In the genomic region with DNA sequence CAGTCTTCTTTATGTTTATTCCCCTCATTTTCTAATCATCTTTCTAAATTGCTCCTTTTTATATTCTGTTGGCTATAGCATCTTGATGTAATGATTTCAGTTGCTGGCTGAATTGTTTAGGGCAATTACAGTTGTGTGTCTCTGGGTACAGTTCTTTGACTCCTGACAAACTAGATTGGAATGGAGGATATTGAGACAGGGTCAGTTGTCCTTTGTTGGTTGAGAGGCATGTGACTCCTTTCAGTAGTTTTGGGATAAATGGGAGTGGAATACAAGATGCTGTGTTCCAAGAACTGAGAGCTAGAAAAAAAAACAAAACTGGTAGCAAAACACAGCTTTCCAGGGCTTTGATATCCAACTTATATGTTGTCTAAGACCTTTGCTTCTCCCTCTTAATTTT, we compare ENCODE assay signal across 9 cellular contexts.
A peak's percentile ranks its signal among the peaks of the same experiment; 100 is the strongest.
DNase-seq lines count a peak whose midpoint lies in the region; ATAC-seq and TF ChIP-seq lines count a peak whose summit lies in the region.
"Had no signal": no experiment of that assay in that cellular context is flagged by ENCODE, and none has a peak within 500 bp of the region (broad histone marks: within the 10 kb centered on the region; RNA-seq: fewer than 3 reads in every experiment).

No MANE protein-coding gene starts in this region.

- peaks cover 0 to 7% (median 0%) of the 10 kb centered on the region in 11 experiments; a peak in 1 of 22 replicates for H4K20me1 ChIP-seq in BLaER1 treated with 17β-estradiol and CSF1 and Interleukin-3, amounts not matched to agents 10 nM and 100 nM

- H3K27me3 ChIP-seq in BLaER1 treated with 17β-estradiol and CSF1 and Interleukin-3, amounts not matched to agents 10 nM and 100 nM = no peaks in the 10 kb centered on the region
- H3K27me3 ChIP-seq in HL-60 (ENCODE audit: insufficient read depth, poor library complexity, severe bottlenecking) = no peaks in the 10 kb centered on the region

- no peaks in the 10 kb centered on the region for H3K9me3 Mint-ChIP-seq in activated naive CD8-positive, alpha-beta T cell (ENCODE audit: low read depth)
- H3K9me3 Mint-ChIP-seq in memory B cell = peaks cover under 1% of the 10 kb centered on the region

- peak overlapping the region in 9 of 10 experiments; percentile 71 to 96 (median 89); a peak in 17 of 20 replicates for H3K4me3 ChIP-seq in BLaER1 treated with 17β-estradiol and CSF1 and Interleukin-3, amounts not matched to agents 10 nM and 100 nM
- H3K4me3 ChIP-seq in HL-60 (replicated peaks; ENCODE audit: insufficient read depth, low read length) = peak overlapping the region; percentile 74

- ATAC-seq in memory B cell (ENCODE audit: low read depth) = no peak

- H3K4me1 ChIP-seq in BLaER1 treated with 17β-estradiol and CSF1 and Interleukin-3, amounts not matched to agents 10 nM and 100 nM = peaks cover 10 to 20% (median 13%) of the 10 kb centered on the region in 10 experiments; a peak in 18 of 20 replicates

- H3K4me3 Mint-ChIP-seq in activated naive CD8-positive, alpha-beta T cell = peak overlapping the region; percentile 87
- peak overlapping the region; percentile 94 for H3K4me3 Mint-ChIP-seq in memory B cell

- no peak overlapping the region for H3K27ac Mint-ChIP-seq in activated naive CD8-positive, alpha-beta T cell
- H3K27ac Mint-ChIP-seq in memory B cell = no peak overlapping the region

- peak overlapping the region in 8 of 11 experiments; percentile 80 to 91 (median 88); a peak in 11 of 22 replicates for H3K27ac ChIP-seq in BLaER1 treated with 17β-estradiol and CSF1 and Interleukin-3, amounts not matched to agents 10 nM and 100 nM
- peak overlapping the region; percentile 93 for H3K27ac ChIP-seq in HL-60 (replicated peaks)

- H3K4me1 Mint-ChIP-seq in activated naive CD8-positive, alpha-beta T cell (ENCODE audit: low read depth) = peaks cover 15% of the 10 kb centered on the region
- peaks cover 2% of the 10 kb centered on the region for H3K4me1 Mint-ChIP-seq in memory B cell

- peak overlapping the region; percentile 84 to 96 (median 90) for H3K4me2 ChIP-seq in BLaER1 treated with 17β-estradiol and CSF1 and Interleukin-3, amounts not matched to agents 10 nM and 100 nM

- H3K27me3 Mint-ChIP-seq in activated naive CD8-positive, alpha-beta T cell = no peaks in the 10 kb centered on the region
- no peaks in the 10 kb centered on the region for H3K27me3 Mint-ChIP-seq in memory B cell

- no peak for TF ChIP-seq CTCF in HL-60 (IDR thresholded peaks at IDR 0.05; ENCODE audit: insufficient read depth, low read length)

- peaks cover 0 to 47% (median 42%) of the 10 kb centered on the region in 11 experiments; a peak in 21 of 22 replicates for H3K36me3 ChIP-seq in BLaER1 treated with 17β-estradiol and CSF1 and Interleukin-3, amounts not matched to agents 10 nM and 100 nM

- DNase-seq in HL-60 (ENCODE audit: low read depth in 1 of 2, low spot score in 1 of 2) = no peak
- DNase-seq in memory B cell (ENCODE audit: low spot score in 2 of 2) = no peak
- DNase-seq in activated gamma-delta T cell treated with Interleukin-2 at 50 U/mL for 16 hours = no peak
- no peak for DNase-seq in DMS153 (lab: John Stamatoyannopoulos, UW)
- no peak for DNase-seq in stimulated activated CD4-positive, alpha-beta T cell treated with anti-CD3 and anti-CD28 coated beads, Interleukin-1b, Interleukin-23, amount 100 ng/mL, for 48 hours
- no peak for DNase-seq in SKM-1 treated with dmso at 0.1 percent for 144 hours (lab: John Stamatoyannopoulos, UW; ENCODE audit: unreplicated experiment)
- DNase-seq: activated CD4-positive, CD25-positive, alpha-beta regulatory T cell treated with anti-CD3 and anti-CD28 coated beads, Interleukin-2, amount 50 U/mL, for 72 hours had no signal

- H3K36me3 Mint-ChIP-seq in activated naive CD8-positive, alpha-beta T cell = no peaks in the 10 kb centered on the region
- H3K36me3 Mint-ChIP-seq in memory B cell = no peaks in the 10 kb centered on the region

- peak overlapping the region; percentile 72 to 91 (median 87); a peak in 19 of 22 replicates for H3K9ac ChIP-seq in BLaER1 treated with 17β-estradiol and CSF1 and Interleukin-3, amounts not matched to agents 10 nM and 100 nM

- H3K9me3 ChIP-seq in BLaER1 treated with 17β-estradiol and CSF1 and Interleukin-3, amounts not matched to agents 10 nM and 100 nM (replicated peaks in 1 of 11) = peaks cover 6 to 42% (median 32%) of the 10 kb centered on the region in 11 experiments
